Comparison of ENCODE assay signal across 1 cellular context in genomic region chr12:18101043-18101442, GRCh38.
TF ChIP-seq lines count a peak whose summit lies in the region.

No MANE protein-coding gene starts in this region.

TF ChIP-seq in GM23338, 12 proteins besides CTCF, POLR2A, EP300 and RAD21 (continued from another document):
- no peak for TF ChIP-seq ZNF331 (CRISPR knock-in tag; IDR thresholded peaks at IDR 0.05; ENCODE audit: low read depth)
